In the genomic region with DNA sequence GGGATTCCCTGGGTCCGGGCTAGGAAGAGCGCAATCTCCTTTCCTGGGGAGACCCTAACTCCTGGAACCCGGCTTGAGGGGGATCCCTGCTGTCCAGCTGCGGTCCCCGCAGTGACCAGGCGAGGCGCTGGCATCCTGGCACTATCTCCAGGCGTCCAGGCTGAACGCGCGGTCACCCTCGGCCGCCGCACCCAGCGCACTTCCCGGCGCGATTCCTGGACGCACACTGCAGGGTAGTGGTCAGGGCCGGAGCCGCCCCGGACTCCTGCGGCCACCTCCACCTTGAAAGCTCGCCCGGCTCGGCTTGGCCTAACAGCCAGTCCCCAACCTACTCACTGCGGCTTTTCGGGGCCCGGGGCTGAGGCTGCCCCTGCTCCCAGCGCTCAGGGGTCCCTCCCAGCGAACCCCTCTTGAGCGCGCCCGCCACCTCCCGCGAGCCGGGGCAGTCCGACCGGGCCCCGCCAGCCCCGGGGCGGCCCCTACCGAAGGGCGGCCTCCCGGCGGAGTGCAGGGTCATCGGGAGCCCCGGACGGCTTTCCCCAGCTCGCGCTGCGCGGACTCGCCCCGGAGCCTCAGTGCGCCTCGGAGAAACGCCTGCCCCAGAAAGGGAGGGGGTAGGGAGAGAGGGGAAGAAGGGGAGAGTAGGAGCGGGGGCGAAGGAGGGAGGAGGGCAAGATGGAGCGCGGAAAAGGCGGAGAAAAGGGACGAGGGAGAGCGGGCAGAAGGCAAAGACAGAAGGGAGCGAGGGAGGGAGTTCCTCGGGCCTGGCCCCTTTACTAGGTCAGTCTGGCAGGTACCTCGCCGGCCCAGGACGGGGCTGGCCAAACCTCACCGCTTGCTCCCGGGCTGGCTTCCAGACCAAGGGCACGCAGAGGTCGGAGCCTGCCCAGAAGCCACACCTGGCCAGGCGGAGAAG, we compare ENCODE assay signal across 7 cellular contexts. TPM values are rescaled to one million over a fixed set of nuclear protein-coding genes. Genes with fewer than 3 reads are reported as not detected.
DNase-seq lines count a peak whose midpoint lies in the region; ATAC-seq and TF ChIP-seq lines count a peak whose summit lies in the region.

No MANE protein-coding gene starts in this region.

- H3K36me3 ChIP-seq in WERI-Rb-1 = no peaks in the 10 kb centered on the region

- DNase-seq in WERI-Rb-1 (peak; percentile 53), glutamatergic neuron (peak; percentile 81), omental fat pad (ENCODE audit: low spot score) (no peak), KG1 (lab: John Stamatoyannopoulos, UW) (no peak)

- no peaks in the 10 kb centered on the region for H3K9me3 ChIP-seq in WERI-Rb-1 (ENCODE audit: severe bottlenecking)

- peak overlapping the region; percentile 27; the same call in 1 of the 2 replicates for H3K27ac ChIP-seq in WERI-Rb-1

- H3K36me3 Mint-ChIP-seq in glutamatergic neuron (ENCODE audit: unreplicated experiment) = no peaks in the 10 kb centered on the region

- peak; percentile 50 for ATAC-seq in GM18502 (IDR thresholded peaks at IDR 0.05; ENCODE audit: poor library complexity, unreplicated experiment)
- peak; percentile 43 for ATAC-seq in HG02884 (IDR thresholded peaks at IDR 0.05; ENCODE audit: unreplicated experiment)
- peak; percentile 92 for ATAC-seq in omental fat pad (ENCODE audit: low FRiP score)
- ATAC-seq in HG03378 (IDR thresholded peaks at IDR 0.05; ENCODE audit: unreplicated experiment) = no peak

- no peak overlapping the region for H3K27ac Mint-ChIP-seq in glutamatergic neuron (ENCODE audit: unreplicated experiment)

- peak overlapping the region; percentile 57 for H3K4me3 Mint-ChIP-seq in glutamatergic neuron (ENCODE audit: unreplicated experiment)

- TF ChIP-seq CTCF in WERI-Rb-1 (IDR thresholded peaks at IDR 0.05; ENCODE audit: low read depth, low read length) (peak; percentile 60), glutamatergic neuron (IDR thresholded peaks at IDR 0.05; ENCODE audit: partially characterized antibody, unreplicated experiment) (peak; percentile 61), omental fat pad (IDR thresholded peaks at IDR 0.05) (no peak)

- H3K27me3 Mint-ChIP-seq in glutamatergic neuron (ENCODE audit: unreplicated experiment) = peaks cover 2% of the 10 kb centered on the region

- H3K4me3 ChIP-seq in WERI-Rb-1 (ENCODE audit: low read depth, low read length) = peak overlapping the region; percentile 52

- no peaks in the 10 kb centered on the region for H3K27me3 ChIP-seq in WERI-Rb-1 (ENCODE audit: insufficient read depth, low read depth, severe bottlenecking)

- no peaks in the 10 kb centered on the region for H3K9me3 Mint-ChIP-seq in glutamatergic neuron (ENCODE audit: unreplicated experiment)

- peaks cover 11% of the 10 kb centered on the region for H3K4me1 Mint-ChIP-seq in glutamatergic neuron (ENCODE audit: low read depth, unreplicated experiment)

RNA-seq across cellular contexts. Expression of a gene that starts 1.0 kb away (rescaled TPM):
- total RNA-seq in glutamatergic neuron (ENCODE audit: unreplicated experiment) = not detected
- total RNA-seq in omental fat pad = 1 to 10 TPM in 1 of 4 donors, under 1 TPM in 2, not detected in 1; 0.50 to 4.7 (median 0.84) TPM

RNA-seq across cellular contexts. Expression of a gene that starts 53.8 kb away (rescaled TPM):
- total RNA-seq in glutamatergic neuron (ENCODE audit: unreplicated experiment) (not detected), omental fat pad (not detected)

Comparison
In these comparisons a context has a peak if more than half of its experiments do, and no peak if none do; other contexts are left out.
1. DNase-seq: peak in WERI-Rb-1 (single experiment) and glutamatergic neuron (single experiment); none in omental fat pad (single experiment) and KG1 (single experiment).
2. CTCF ChIP-seq: peak in WERI-Rb-1 (single experiment) and glutamatergic neuron (single experiment); none in omental fat pad (0 of 3).